In the genomic region with DNA sequence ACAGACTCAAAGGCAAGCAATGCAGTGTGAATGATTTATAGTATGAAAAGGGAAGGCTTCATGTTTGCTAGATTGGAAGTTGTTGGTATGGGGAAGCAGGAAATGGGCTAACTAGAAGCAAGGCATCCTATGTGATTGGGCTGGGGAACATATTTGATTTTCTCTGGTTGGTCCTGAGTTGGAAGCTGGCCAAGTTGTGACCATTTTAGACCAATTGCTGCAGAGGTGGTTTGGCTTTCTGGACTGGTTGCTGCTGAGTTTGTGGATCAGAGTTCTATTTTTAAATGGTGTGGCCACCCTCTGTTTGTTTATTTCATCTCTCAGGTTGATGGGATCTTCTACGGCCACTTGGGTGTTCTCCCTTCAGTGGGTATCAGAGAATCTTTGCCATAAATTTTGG, we compare ENCODE assay signal across 17 cellular contexts.
"Had no signal": no experiment of that assay in that cellular context is flagged by ENCODE, and none has a peak within 500 bp of the region (broad histone marks: within the 10 kb centered on the region; RNA-seq: fewer than 3 reads in every experiment).

No MANE protein-coding gene starts in this region.

- H3K27ac ChIP-seq: RWPE1 had no signal

- H3K4me3 ChIP-seq: K562 had no signal

- FAIRE-seq: K562 had no signal

- DNase-seq: NCI-H1048, NCI-H1105, NCI-H1417, NCI-H1436 treated with DMSO at 0.1 percent for 48 hours, NCI-H1694, NCI-H187 treated with DMSO at 0.1 percent for 48 hours, NCI-H2029 treated with DMSO at 0.1 percent for 48 hours, NCI-H2227 treated with DMSO at 0.1 percent for 48 hours, NCI-H524, NCI-H526 treated with DMSO at 0.1 percent for 48 hours, NCI-H748 treated with DMSO at 0.1 percent for 48 hours, PC-3, SHP77 had no signal

- ATAC-seq: K562, Panc1, PC-3, SK-N-SH treated with all-trans-retinoic acid at 6 μM for 48 hours had no signal
